ENCODE assay signal across 9 cellular contexts in genomic region chr9:22147818-22148573, GRCh38.
DNase-seq lines count a peak whose midpoint lies in the region; ATAC-seq lines count a peak whose summit lies in the region.
"Had no signal": no experiment of that assay in that cellular context is flagged by ENCODE, and none has a peak within 500 bp of the region (broad histone marks: within the 10 kb centered on the region; RNA-seq: fewer than 3 reads in every experiment).

No MANE protein-coding gene starts in this region.

- POLR2A ChIA-PET in activated CD4-positive, alpha-beta memory T cell treated with anti-CD3 and anti-CD28 coated beads, Interleukin-2, amount 10 ng/mL, durations not matched to agents 7 days and 5 days (lab: Charles Lee) = interaction anchor here (0.7 to 1.9 kb wide), 3 partner anchors 28 to 345 kb away, joined by 3 to 4 read pairs (median 3); no protein-coding TSS in a partner anchor

- no peaks in the 10 kb centered on the region for H3K36me3 Mint-ChIP-seq in activated CD4-positive, alpha-beta memory T cell treated with anti-CD3 and anti-CD28 coated beads, Interleukin-2, amount 10 ng/mL, durations not matched to agents 7 days and 5 days (ENCODE audit: low read depth)

- ATAC-seq in stimulated activated naive CD8-positive, alpha-beta T cell treated with anti-CD3 and anti-CD28 coated beads, Interleukin-15, Interleukin-2, amounts not matched to agents 100 U/mL and 50 U/mL, for 24 hours = peak; percentile 99

- no peak overlapping the region for H3K27ac Mint-ChIP-seq in activated CD4-positive, alpha-beta memory T cell treated with anti-CD3 and anti-CD28 coated beads, Interleukin-2, amount 10 ng/mL, durations not matched to agents 7 days and 5 days
- H3K27ac Mint-ChIP-seq: B cell had no signal

- H3K27me3 Mint-ChIP-seq in activated CD4-positive, alpha-beta memory T cell treated with anti-CD3 and anti-CD28 coated beads, Interleukin-2, amount 10 ng/mL, durations not matched to agents 7 days and 5 days = peaks cover 42% of the 10 kb centered on the region
- H3K27me3 Mint-ChIP-seq: B cell had no signal

- H3K4me1 Mint-ChIP-seq in activated CD4-positive, alpha-beta memory T cell treated with anti-CD3 and anti-CD28 coated beads, Interleukin-2, amount 10 ng/mL, durations not matched to agents 7 days and 5 days = peaks cover 24% of the 10 kb centered on the region
- H3K4me1 Mint-ChIP-seq: B cell had no signal

- H3K9me3 Mint-ChIP-seq in activated CD4-positive, alpha-beta memory T cell treated with anti-CD3 and anti-CD28 coated beads, Interleukin-2, amount 10 ng/mL, durations not matched to agents 7 days and 5 days = no peaks in the 10 kb centered on the region

- no peak overlapping the region for H3K4me3 Mint-ChIP-seq in activated CD4-positive, alpha-beta memory T cell treated with anti-CD3 and anti-CD28 coated beads, Interleukin-2, amount 10 ng/mL, durations not matched to agents 7 days and 5 days
- H3K4me3 Mint-ChIP-seq: B cell had no signal

- peak; percentile 16 for DNase-seq in activated T-cell treated with anti-CD3 and anti-CD28 coated beads for 24 hours (ENCODE audit: low read depth)
- DNase-seq in activated T-cell treated with anti-CD3 and anti-CD28 coated beads for 4 hours = no peak
- peak; percentile 25 for DNase-seq in activated CD4-positive, alpha-beta memory T cell treated with anti-CD3 and anti-CD28 coated beads, Interleukin-2, amount 10 ng/mL, durations not matched to agents 7 days and 5 days
- peak; percentile 49 for DNase-seq in fibroblast of the conjunctiva (ENCODE audit: low read depth)
- peak; percentile 22 for DNase-seq in stimulated activated naive CD8-positive, alpha-beta T cell treated with anti-CD3 and anti-CD28 coated beads, Interleukin-15, Interleukin-2, amounts not matched to agents 100 U/mL and 50 U/mL, for 24 hours
- DNase-seq in superior temporal gyrus (ENCODE audit: extremely low spot score) = no peak
- DNase-seq in NCI-H69 (lab: John Stamatoyannopoulos, UW) = no peak
- DNase-seq in retina = no peak

- CTCF ChIA-PET in activated CD4-positive, alpha-beta memory T cell treated with anti-CD3 and anti-CD28 coated beads, Interleukin-2, amount 10 ng/mL, durations not matched to agents 7 days and 5 days (lab: Charles Lee) = interaction anchor here (1.1 to 2.3 kb wide), 5 partner anchors 24 to 140 kb away, joined by 3 to 12 read pairs (median 4); no protein-coding TSS in a partner anchor

Comparison
In these comparisons a context has a peak if more than half of its experiments do, and no peak if none do; other contexts are left out.
1. DNase-seq: peak in activated T-cell treated with anti-CD3 and anti-CD28 coated beads for 24 hours (single experiment), activated CD4-positive, alpha-beta memory T cell treated with anti-CD3 and anti-CD28 coated beads, Interleukin-2, amount 10 ng/mL, durations not matched to agents 7 days and 5 days (single experiment), fibroblast of the conjunctiva (single experiment) and stimulated activated naive CD8-positive, alpha-beta T cell treated with anti-CD3 and anti-CD28 coated beads, Interleukin-15, Interleukin-2, amounts not matched to agents 100 U/mL and 50 U/mL, for 24 hours (single experiment); none in activated T-cell treated with anti-CD3 and anti-CD28 coated beads for 4 hours (single experiment), superior temporal gyrus (single experiment), NCI-H69 (single experiment) and retina (single experiment).